9 cellular contexts compared by ENCODE assay signal in the genomic region with DNA sequence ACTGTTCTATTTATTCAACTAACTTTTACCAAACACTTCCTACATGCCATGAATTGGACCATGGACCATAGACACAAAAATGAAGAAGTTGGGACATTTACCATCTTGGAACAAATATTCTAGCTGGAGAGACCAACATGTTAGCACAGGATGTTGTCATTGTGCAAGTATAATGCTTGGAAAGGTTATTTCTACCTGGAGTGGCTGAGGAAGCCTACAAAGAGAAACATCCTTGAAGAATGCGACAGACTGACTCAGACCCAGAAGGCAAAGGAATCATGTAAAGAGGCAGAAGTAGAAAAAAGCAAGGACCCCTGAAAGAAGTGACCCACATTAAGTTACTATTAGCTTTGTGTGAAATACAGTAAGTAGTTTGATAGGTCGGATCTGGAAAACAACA.
"Had no signal": no experiment of that assay in that cellular context is flagged by ENCODE, and none has a peak within 500 bp of the region (broad histone marks: within the 10 kb centered on the region; RNA-seq: fewer than 3 reads in every experiment).

No MANE protein-coding gene starts in this region.

- H3K9me3 ChIP-seq: HAP-1 had no signal

- H3K27ac Mint-ChIP-seq: GM23338, HFFc6, IgD-negative memory B cell had no signal

- H3K4me1 Mint-ChIP-seq: GM23338, IgD-negative memory B cell had no signal

- H3K36me3 ChIP-seq: HAP-1 had no signal

- DNase-seq: H7, HFFc6, KBM-7 had no signal

- H3K9me3 Mint-ChIP-seq: HFFc6 had no signal

- H3K4me3 Mint-ChIP-seq: GM23338, HFFc6, IgD-negative memory B cell had no signal

- H3K4me1 ChIP-seq: HAP-1 had no signal

- H3K27ac ChIP-seq: HL-60 had no signal

- H3K4me3 ChIP-seq: GM23338, HAP-1 had no signal

- ATAC-seq: GM23338, HCT116, HepG2 had no signal
